In the genomic region with DNA sequence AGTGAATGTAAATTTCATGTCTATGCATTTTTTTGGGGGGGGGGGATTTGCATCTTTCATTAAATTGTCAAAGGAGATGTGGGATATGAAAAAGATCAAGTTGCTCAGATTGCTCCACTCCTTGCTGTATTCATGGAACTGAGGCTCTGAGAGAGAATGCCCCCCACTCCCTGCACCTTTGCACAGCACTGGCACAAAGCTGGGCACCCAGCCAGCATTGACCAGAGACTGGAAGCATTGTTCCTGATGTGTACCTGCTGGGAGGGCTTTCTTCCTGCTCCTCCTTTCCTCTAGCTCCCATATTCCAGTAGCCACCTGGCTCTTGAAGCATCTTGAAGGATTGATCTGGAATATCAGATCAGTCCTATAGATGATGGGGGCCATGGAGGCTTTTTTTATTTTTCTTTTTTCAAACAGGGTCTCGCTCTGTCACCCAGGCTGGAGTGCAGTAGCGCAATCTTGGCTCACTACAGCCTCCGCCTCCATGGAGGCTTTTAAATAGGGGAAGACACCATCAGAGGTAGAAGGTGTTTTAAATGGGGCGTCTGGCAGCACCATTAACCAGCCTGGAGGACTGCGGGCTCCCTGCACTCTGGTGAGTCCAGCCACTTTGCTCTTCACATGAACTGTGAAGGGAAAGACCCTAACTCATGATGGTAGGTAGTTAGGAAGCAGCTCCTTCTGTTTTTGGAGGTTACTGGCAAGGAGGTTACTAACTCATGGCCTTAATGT, we compare ENCODE assay signal across 14 cellular contexts. TPM values are rescaled to one million over a fixed set of nuclear protein-coding genes. Genes with fewer than 3 reads are reported as not detected.
DNase-seq lines count a peak whose midpoint lies in the region; ATAC-seq and TF ChIP-seq lines count a peak whose summit lies in the region.
"Had no signal": no experiment of that assay in that cellular context is flagged by ENCODE, and none has a peak within 500 bp of the region (broad histone marks: within the 10 kb centered on the region; RNA-seq: fewer than 3 reads in every experiment).

No MANE protein-coding gene starts in this region.

- no peaks in the 10 kb centered on the region for H3K36me3 Mint-ChIP-seq in WTC11
- H3K36me3 Mint-ChIP-seq in natural killer cell: no peaks in the 10 kb centered on the region

- TF ChIP-seq CTCF in WTC11 (IDR thresholded peaks at IDR 0.05) (no peak), natural killer cell (IDR thresholded peaks at IDR 0.05) (no peak), A673 (conservative IDR thresholded peaks at IDR 0.05; ENCODE audit: low read depth, low read length) (no peak)

- BruUV-seq in A673 (replicated peaks; lab: Mats Ljungman, UMichigan): no TSS peak

- H4K20me1 ChIP-seq in BLaER1 treated with 17β-estradiol and CSF1 and Interleukin-3, amounts not matched to agents 10 nM and 100 nM: peaks cover 0 to 6% (median 0%) of the 10 kb centered on the region in 11 experiments; a peak in 3 of 22 replicates

- H3K27ac ChIP-seq in BLaER1 treated with 17β-estradiol and CSF1 and Interleukin-3, amounts not matched to agents 10 nM and 100 nM: no peak overlapping the region
- H3K27ac ChIP-seq in A673 (ENCODE audit: low read depth, low read length, poor library complexity, severe bottlenecking): no peak overlapping the region
- H3K27ac ChIP-seq: Peyer's patch had no signal

- ATAC-seq in WTC11: no peak
- ATAC-seq in natural killer cell: no peak
- no peak for ATAC-seq in sciatic nerve
- ATAC-seq: K562 had no signal

- peaks cover 0 to 24% (median 0%) of the 10 kb centered on the region in 11 experiments; a peak in 5 of 22 replicates for H3K27me3 ChIP-seq in BLaER1 treated with 17β-estradiol and CSF1 and Interleukin-3, amounts not matched to agents 10 nM and 100 nM
- H3K27me3 ChIP-seq in A673 (replicated peaks; ENCODE audit: insufficient read depth, low read depth, low read length, poor library complexity): peaks cover 57% of the 10 kb centered on the region
- H3K27me3 ChIP-seq: Peyer's patch had no signal

- POLR2A ChIA-PET in WTC11 (lab: Charles Lee) (interaction anchor here (1.2 to 1.6 kb wide), 2 partner anchors 11 to 109 kb away, joined by 3 to 6 read pairs; a partner anchor contains a TSS), A673 (lab: Charles Lee; ENCODE audit: low non-redundant PET) (interaction anchor here (0.5 kb wide), 1 partner anchor 93 kb away, joined by 3 read pairs; no protein-coding TSS in a partner anchor)

- H3K9me3 Mint-ChIP-seq in WTC11: no peaks in the 10 kb centered on the region
- H3K9me3 Mint-ChIP-seq in natural killer cell: no peaks in the 10 kb centered on the region

- peaks cover 15 to 69% (median 58%) of the 10 kb centered on the region in 10 experiments for H3K4me1 ChIP-seq in BLaER1 treated with 17β-estradiol and CSF1 and Interleukin-3, amounts not matched to agents 10 nM and 100 nM
- H3K4me1 ChIP-seq in A673 (ENCODE audit: insufficient read depth, low read length, poor library complexity, severe bottlenecking): peaks cover 4% of the 10 kb centered on the region

- no peak overlapping the region for H3K9ac ChIP-seq in BLaER1 treated with 17β-estradiol and CSF1 and Interleukin-3, amounts not matched to agents 10 nM and 100 nM

- H3K4me1 Mint-ChIP-seq in WTC11: peaks cover 15% of the 10 kb centered on the region
- H3K4me1 Mint-ChIP-seq in natural killer cell: peaks cover 0 to 13% of the 10 kb centered on the region in 2 donors

- no peaks in the 10 kb centered on the region for H3K9me3 ChIP-seq in BLaER1 treated with 17β-estradiol and CSF1 and Interleukin-3, amounts not matched to agents 10 nM and 100 nM (replicated peaks in 1 of 11)
- H3K9me3 ChIP-seq in A673 (ENCODE audit: low read depth, low read length, poor library complexity, severe bottlenecking): no peaks in the 10 kb centered on the region
- H3K9me3 ChIP-seq: Peyer's patch had no signal

- H3K4me2 ChIP-seq in BLaER1 treated with 17β-estradiol and CSF1 and Interleukin-3, amounts not matched to agents 10 nM and 100 nM: peak overlapping the region in 8 of 11 experiments; percentile 96 to 100 (median 100); a peak in 16 of 22 replicates

- DNase-seq in WTC11 (ENCODE audit: low spot score) (peak; percentile 3), natural killer cell (no peak), sciatic nerve (ENCODE audit: low spot score) (peak; percentile 56), AG20443 (ENCODE audit: low spot score) (no peak), A673 (ENCODE audit: low spot score) (no peak), NCI-H2227 (lab: John Stamatoyannopoulos, UW; ENCODE audit: unreplicated experiment) (no peak)
- DNase-seq: DMS153, GOT3, NCI-H1048, NCI-H748 treated with DMSO at 0.1 percent for 48 hours, SHP77 had no signal

- no peaks in the 10 kb centered on the region for H3K36me3 ChIP-seq in BLaER1 treated with 17β-estradiol and CSF1 and Interleukin-3, amounts not matched to agents 10 nM and 100 nM
- H3K36me3 ChIP-seq in A673 (ENCODE audit: insufficient read depth, low read length, poor library complexity, severe bottlenecking): no peaks in the 10 kb centered on the region
- H3K36me3 ChIP-seq: Peyer's patch had no signal

- no peak overlapping the region for H3K4me3 ChIP-seq in BLaER1 treated with 17β-estradiol and CSF1 and Interleukin-3, amounts not matched to agents 10 nM and 100 nM
- H3K4me3 ChIP-seq in A673 (ENCODE audit: low read depth, low read length, poor library complexity, severe bottlenecking): no peak overlapping the region
- H3K4me3 ChIP-seq: K562, Peyer's patch had no signal

- CTCF ChIA-PET in WTC11 (lab: Charles Lee): interaction anchor here (0.8 to 3.6 kb wide), 6 partner anchors 7 to 158 kb away, joined by 3 to 28 read pairs (median 9); no protein-coding TSS in a partner anchor
- CTCF ChIA-PET in A673 (lab: Charles Lee): interaction anchor here (0.6 kb wide), 1 partner anchor 670 kb away, joined by 7 read pairs; no protein-coding TSS in a partner anchor

- H3K4me3 Mint-ChIP-seq in WTC11 (peak overlapping the region; percentile 72), natural killer cell (peak overlapping the region; percentile 21)

- peaks cover 35% of the 10 kb centered on the region for H3K27me3 Mint-ChIP-seq in WTC11 (ENCODE audit: low read depth)
- H3K27me3 Mint-ChIP-seq in natural killer cell (ENCODE audit: low read depth in 2 of 2): peaks cover 9 to 17% of the 10 kb centered on the region in 2 donors

- H3K27ac Mint-ChIP-seq in WTC11 (no peak overlapping the region), natural killer cell (no peak overlapping the region)

- intact Hi-C loops in natural killer cell (cut with micrococcal nuclease) (no loop called here), sciatic nerve (cut with DNase I) (loop anchor here (10.0 kb wide), 1 partner anchor 175 kb away; no protein-coding TSS in a partner anchor), A673 (cut with micrococcal nuclease; ENCODE audit: unreplicated experiment) (no loop called here)

TF ChIP-seq in WTC11, 78 proteins besides CTCF, POLR2A, EP300 and RAD21 (continues in another document):
- TF ChIP-seq CBFB (CRISPR knock-in tag; IDR thresholded peaks at IDR 0.05; ENCODE audit: low read depth) (no peak), MXD4 (CRISPR knock-in tag; IDR thresholded peaks at IDR 0.05; ENCODE audit: borderline replicate concordance) (no peak), ETV6 (CRISPR knock-in tag; IDR thresholded peaks at IDR 0.05) (no peak), SMAD4 (CRISPR knock-in tag; IDR thresholded peaks at IDR 0.05) (no peak), JAZF1 (CRISPR knock-in tag; IDR thresholded peaks at IDR 0.05) (no peak)
- TF ChIP-seq, protein P1, sequence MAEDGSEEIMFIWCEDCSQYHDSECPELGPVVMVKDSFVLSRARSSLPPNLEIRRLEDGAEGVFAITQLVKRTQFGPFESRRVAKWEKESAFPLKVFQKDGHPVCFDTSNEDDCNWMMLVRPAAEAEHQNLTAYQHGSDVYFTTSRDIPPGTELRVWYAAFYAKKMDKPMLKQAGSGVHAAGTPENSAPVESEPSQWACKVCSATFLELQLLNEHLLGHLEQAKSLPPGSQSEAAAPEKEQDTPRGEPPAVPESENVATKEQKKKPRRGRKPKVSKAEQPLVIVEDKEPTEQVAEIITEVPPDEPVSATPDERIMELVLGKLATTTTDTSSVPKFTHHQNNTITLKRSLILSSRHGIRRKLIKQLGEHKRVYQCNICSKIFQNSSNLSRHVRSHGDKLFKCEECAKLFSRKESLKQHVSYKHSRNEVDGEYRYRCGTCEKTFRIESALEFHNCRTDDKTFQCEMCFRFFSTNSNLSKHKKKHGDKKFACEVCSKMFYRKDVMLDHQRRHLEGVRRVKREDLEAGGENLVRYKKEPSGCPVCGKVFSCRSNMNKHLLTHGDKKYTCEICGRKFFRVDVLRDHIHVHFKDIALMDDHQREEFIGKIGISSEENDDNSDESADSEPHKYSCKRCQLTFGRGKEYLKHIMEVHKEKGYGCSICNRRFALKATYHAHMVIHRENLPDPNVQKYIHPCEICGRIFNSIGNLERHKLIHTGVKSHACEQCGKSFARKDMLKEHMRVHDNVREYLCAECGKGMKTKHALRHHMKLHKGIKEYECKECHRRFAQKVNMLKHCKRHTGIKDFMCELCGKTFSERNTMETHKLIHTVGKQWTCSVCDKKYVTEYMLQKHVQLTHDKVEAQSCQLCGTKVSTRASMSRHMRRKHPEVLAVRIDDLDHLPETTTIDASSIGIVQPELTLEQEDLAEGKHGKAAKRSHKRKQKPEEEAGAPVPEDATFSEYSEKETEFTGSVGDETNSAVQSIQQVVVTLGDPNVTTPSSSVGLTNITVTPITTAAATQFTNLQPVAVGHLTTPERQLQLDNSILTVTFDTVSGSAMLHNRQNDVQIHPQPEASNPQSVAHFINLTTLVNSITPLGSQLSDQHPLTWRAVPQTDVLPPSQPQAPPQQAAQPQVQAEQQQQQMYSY (CRISPR knock-in tag; IDR thresholded peaks at IDR 0.05): no peak
- TF ChIP-seq, protein P2, sequence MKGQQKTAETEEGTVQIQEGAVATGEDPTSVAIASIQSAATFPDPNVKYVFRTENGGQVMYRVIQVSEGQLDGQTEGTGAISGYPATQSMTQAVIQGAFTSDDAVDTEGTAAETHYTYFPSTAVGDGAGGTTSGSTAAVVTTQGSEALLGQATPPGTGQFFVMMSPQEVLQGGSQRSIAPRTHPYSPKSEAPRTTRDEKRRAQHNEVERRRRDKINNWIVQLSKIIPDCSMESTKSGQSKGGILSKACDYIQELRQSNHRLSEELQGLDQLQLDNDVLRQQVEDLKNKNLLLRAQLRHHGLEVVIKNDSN (CRISPR knock-in tag; IDR thresholded peaks at IDR 0.05): no peak

RNA-seq across cellular contexts. Expression of a gene that starts 10.9 kb away (rescaled TPM):
- total RNA-seq in WTC11 (2021) (1.7 to 2.4 TPM (median 2.0 TPM) in 3 replicates), natural killer cell (not detected), sciatic nerve (49.5 TPM), A673 (2021) (0.31 TPM in 1 of 2 replicates, not detected in the other)
- total RNA-seq: K562 had no signal

RNA-seq across cellular contexts. Expression of a gene that starts 11.0 kb away (rescaled TPM):
- total RNA-seq in WTC11 (2021): 0.39 TPM in 1 of 3 replicates, not detected in the others
- total RNA-seq in natural killer cell: not detected
- 7.1 TPM for total RNA-seq in sciatic nerve
- total RNA-seq in A673 (2021): not detected in 2 replicates
- total RNA-seq: K562 had no signal

RNA-seq across cellular contexts. Expression of a gene that starts 14.0 kb away (rescaled TPM):
- total RNA-seq in WTC11 (2021) (not detected in 3 replicates), natural killer cell (not detected), sciatic nerve (25.0 TPM), A673 (2021) (not detected in 2 replicates)
- total RNA-seq: K562, Peyer's patch had no signal

RNA-seq across cellular contexts. Expression of a gene that starts 40.3 kb away (rescaled TPM):
- total RNA-seq in WTC11 (2021) (0.11 to 0.28 TPM in 2 of 3 replicates, not detected in the other), natural killer cell (under 1 TPM in 1 of 3 donors, not detected in 2; 0.12 TPM), sciatic nerve (0.27 TPM), A673 (2021) (1.2 and 1.3 TPM in 2 replicates)

Comparison
In these comparisons a context has a peak if more than half of its experiments do, and no peak if none do; other contexts are left out.
1. DNase-seq: peak in WTC11 (single experiment) and sciatic nerve (single experiment); none in natural killer cell (single experiment), AG20443 (single experiment), A673 (single experiment) and NCI-H2227 (single experiment).
2. RNA of a gene that starts 10.9 kb away (total RNA-seq): 49.5 TPM in sciatic nerve (single experiment); 1.7 to 2.4 TPM in WTC11, 0.31 TPM in A673 and not detected in natural killer cell; every median in the first group is over 10 times any median in the second.
3. RNA of a gene that starts 14.0 kb away (total RNA-seq): 25.0 TPM in sciatic nerve (single experiment); not detected in WTC11, not detected in natural killer cell and not detected in A673; every median in the first group is over 10 times any median in the second.